In genomic region chr20:4813076-4813838, GRCh38 we compare ENCODE assay signal across 8 cellular contexts. TPM values are rescaled to one million over a fixed set of nuclear protein-coding genes. Genes with fewer than 3 reads are reported as not detected.
DNase-seq lines count a peak whose midpoint lies in the region; ATAC-seq and TF ChIP-seq lines count a peak whose summit lies in the region.

No MANE protein-coding gene starts in this region.

- peak overlapping the region; percentile 100 for H3K27ac Mint-ChIP-seq in endothelial cell (ENCODE audit: unreplicated experiment)

- peak overlapping the region; percentile 93 to 99 (median 98) for H3K27ac ChIP-seq in BLaER1 treated with 17β-estradiol and CSF1 and Interleukin-3, amounts not matched to agents 10 nM and 100 nM
- peak overlapping the region; percentile 84 to 95 (median 84) for H3K27ac ChIP-seq in Peyer's patch
- peak overlapping the region; percentile 40 to 71 (median 64) for H3K27ac ChIP-seq in sigmoid colon
- no peak overlapping the region; the same call in 1 of the 2 replicates for H3K27ac ChIP-seq in MM.1S (ENCODE audit: low read length)

- peaks cover 82 to 94% (median 88%) of the 10 kb centered on the region in 10 experiments for H3K4me1 ChIP-seq in BLaER1 treated with 17β-estradiol and CSF1 and Interleukin-3, amounts not matched to agents 10 nM and 100 nM
- H3K4me1 ChIP-seq in Peyer's patch (peaks cover 0 to 55% (median 43%) of the 10 kb centered on the region in 4 donors), sigmoid colon (peaks cover 0 to 54% (median 7%) of the 10 kb centered on the region in 4 donors), MM.1S (ENCODE audit: low read length) (peaks cover 19% of the 10 kb centered on the region)

- DNase-seq in Peyer's patch (peak in 2 of 3 donors; percentile 80 to 83), endothelial cell (ENCODE audit: low spot score) (no peak), sigmoid colon (peak; percentile 68), NCI-H1417 (lab: John Stamatoyannopoulos, UW) (no peak), MM.1S (no peak), NCI-H2107 treated with DMSO at 0.1 percent for 48 hours (lab: John Stamatoyannopoulos, UW; ENCODE audit: unreplicated experiment) (no peak)

- H3K9me3 Mint-ChIP-seq in endothelial cell (ENCODE audit: unreplicated experiment), result no peaks in the 10 kb centered on the region

- H3K4me2 ChIP-seq in BLaER1 treated with 17β-estradiol and CSF1 and Interleukin-3, amounts not matched to agents 10 nM and 100 nM, result peak overlapping the region; percentile 86 to 100 (median 96)
- no peak overlapping the region for H3K4me2 ChIP-seq in MM.1S (ENCODE audit: low read depth, low read length)

- TF ChIP-seq EP300 in sigmoid colon (IDR thresholded peaks at IDR 0.05), result no peak

- no peaks in the 10 kb centered on the region for H3K9me2 ChIP-seq in MM.1S (replicated peaks; ENCODE audit: insufficient read depth, low read length)

- H3K9me3 ChIP-seq in BLaER1 treated with 17β-estradiol and CSF1 and Interleukin-3, amounts not matched to agents 10 nM and 100 nM (replicated peaks in 1 of 11), result 0 out of 22 replicates have a peak, but pooled peaks cover 0 to 4% (median 0%) of the 10 kb centered on the region in 11 experiments
- H3K9me3 ChIP-seq in Peyer's patch (no peaks in the 10 kb centered on the region), sigmoid colon (no peaks in the 10 kb centered on the region), MM.1S (replicated peaks; ENCODE audit: insufficient read depth, low read length) (no peaks in the 10 kb centered on the region)

- peaks cover 0 to 20% (median 0%) of the 10 kb centered on the region in 11 experiments; a peak in 6 of 22 replicates for H4K20me1 ChIP-seq in BLaER1 treated with 17β-estradiol and CSF1 and Interleukin-3, amounts not matched to agents 10 nM and 100 nM
- no peaks in the 10 kb centered on the region for H4K20me1 ChIP-seq in MM.1S (ENCODE audit: insufficient read depth, low read length)

- TF ChIP-seq CTCF in Peyer's patch (IDR thresholded peaks at IDR 0.05) (no peak), endothelial cell (IDR thresholded peaks at IDR 0.05; ENCODE audit: unreplicated experiment) (no peak), sigmoid colon (IDR thresholded peaks at IDR 0.05) (no peak), MM.1S (IDR thresholded peaks at IDR 0.05; ENCODE audit: low read length) (no peak)

- H3K36me3 Mint-ChIP-seq in endothelial cell (ENCODE audit: low read depth, unreplicated experiment), result peaks cover 63% of the 10 kb centered on the region

- peaks cover 13% of the 10 kb centered on the region for H3K27me3 Mint-ChIP-seq in endothelial cell (ENCODE audit: unreplicated experiment)

- intact Hi-C loops in sigmoid colon (cut with DNase I), result no loop called here

- ATAC-seq in GM21447 (IDR thresholded peaks at IDR 0.05; ENCODE audit: unreplicated experiment), result peak; percentile 23

- no peaks in the 10 kb centered on the region for H3K79me2 ChIP-seq in MM.1S (ENCODE audit: low read length)

- no peak for TF ChIP-seq POLR2A in Peyer's patch (IDR thresholded peaks at IDR 0.05)
- TF ChIP-seq POLR2A in sigmoid colon (IDR thresholded peaks at IDR 0.05), result no peak

- H3K27me3 ChIP-seq in BLaER1 treated with 17β-estradiol and CSF1 and Interleukin-3, amounts not matched to agents 10 nM and 100 nM, result no peaks in the 10 kb centered on the region
- H3K27me3 ChIP-seq in Peyer's patch, result no peaks in the 10 kb centered on the region
- H3K27me3 ChIP-seq in sigmoid colon, result no peaks in the 10 kb centered on the region
- no peaks in the 10 kb centered on the region for H3K27me3 ChIP-seq in MM.1S (replicated peaks; ENCODE audit: insufficient read depth, low read length)

- peaks cover 22 to 49% (median 38%) of the 10 kb centered on the region in 11 experiments for H3K36me3 ChIP-seq in BLaER1 treated with 17β-estradiol and CSF1 and Interleukin-3, amounts not matched to agents 10 nM and 100 nM
- H3K36me3 ChIP-seq in Peyer's patch (no peaks in the 10 kb centered on the region), sigmoid colon (peaks cover 0 to 5% (median 0%) of the 10 kb centered on the region in 4 donors), MM.1S (replicated peaks; ENCODE audit: insufficient read depth, low read length) (no peaks in the 10 kb centered on the region)

- 48 to 67% methylated on average over 22 of the region's 22 CpGs for WGBS in sigmoid colon, 2 donors

- peak overlapping the region; percentile 47 to 77 (median 62); a peak in 19 of 20 replicates for H3K4me3 ChIP-seq in BLaER1 treated with 17β-estradiol and CSF1 and Interleukin-3, amounts not matched to agents 10 nM and 100 nM
- H3K4me3 ChIP-seq in Peyer's patch (peak overlapping the region in 3 of 4 donors; percentile 1 to 45 (median 29)), sigmoid colon (no peak overlapping the region), MM.1S (ENCODE audit: low read length) (no peak overlapping the region)

- peak overlapping the region; percentile 88 to 97 (median 94) for H3K9ac ChIP-seq in BLaER1 treated with 17β-estradiol and CSF1 and Interleukin-3, amounts not matched to agents 10 nM and 100 nM
- no peak overlapping the region for H3K9ac ChIP-seq in MM.1S (ENCODE audit: low read length)

- no peaks in the 10 kb centered on the region; the same call in 1 of the 2 replicates for H3F3A ChIP-seq in MM.1S (ENCODE audit: insufficient read depth, low read length)

- peak overlapping the region; percentile 83 for H3K4me3 Mint-ChIP-seq in endothelial cell (ENCODE audit: unreplicated experiment)

- peaks cover 82% of the 10 kb centered on the region for H3K4me1 Mint-ChIP-seq in endothelial cell (ENCODE audit: unreplicated experiment)

- no peak overlapping the region for H2AFZ ChIP-seq in MM.1S (ENCODE audit: low read length)

RNA-seq across cellular contexts. Expression of gene RASSF2, which starts 10.2 kb away (rescaled TPM):
- total RNA-seq in Peyer's patch (10 to 100 TPM in 1 of 4 donors, 1 to 10 TPM in 3; 2.8 to 39.6 (median 5.2) TPM), endothelial cell (ENCODE audit: unreplicated experiment) (229 TPM), sigmoid colon (10 to 100 TPM; 14.6 to 37.4 (median 17.8) TPM)
- polyA plus RNA-seq in sigmoid colon, result 10 to 100 TPM in 1 of 3 donors, 1 to 10 TPM in 2; 3.6 to 19.9 (median 5.5) TPM

Comparison
In these comparisons a context has a peak if more than half of its experiments do, and no peak if none do; other contexts are left out.
1. H3K4me3 ChIP-seq: peak in BLaER1 treated with 17β-estradiol and CSF1 and Interleukin-3, amounts not matched to agents 10 nM and 100 nM (10 of 10) and Peyer's patch (3 of 4); none in sigmoid colon (0 of 4) and MM.1S (single experiment).
2. DNase-seq: peak in Peyer's patch (2 of 3) and sigmoid colon (single experiment); none in endothelial cell (single experiment), NCI-H1417 (0 of 3), MM.1S (single experiment) and NCI-H2107 treated with DMSO at 0.1 percent for 48 hours (single experiment).